12 cellular contexts compared by ENCODE assay signal in the genomic region with DNA sequence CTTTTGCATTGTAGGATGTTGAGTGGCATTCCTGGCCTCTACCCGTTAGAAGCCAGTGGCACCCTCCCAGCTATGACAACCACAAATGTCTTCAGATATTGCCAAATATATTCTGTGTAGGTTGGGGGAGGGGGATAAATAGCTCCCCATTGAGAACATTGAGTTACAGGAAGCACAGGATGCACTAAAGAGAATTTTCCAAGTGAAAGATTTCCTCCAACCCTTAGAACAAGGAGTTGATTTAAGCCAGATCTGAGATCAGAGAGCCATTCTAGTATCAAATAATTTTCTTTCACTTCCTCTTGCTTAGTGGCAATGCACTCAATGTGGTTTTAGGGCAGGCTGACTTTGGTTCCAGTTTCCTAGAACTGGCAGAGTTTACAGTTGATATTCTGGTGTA.
DNase-seq lines count a peak whose midpoint lies in the region; ATAC-seq and TF ChIP-seq lines count a peak whose summit lies in the region.
"Had no signal": no experiment of that assay in that cellular context is flagged by ENCODE, and none has a peak within 500 bp of the region (broad histone marks: within the 10 kb centered on the region; RNA-seq: fewer than 3 reads in every experiment).

No MANE protein-coding gene starts in this region.

- H3K9me3 ChIP-seq in smooth muscle cell (replicated peaks; ENCODE audit: low read depth), result no peaks in the 10 kb centered on the region
- H3K9me3 ChIP-seq: pancreas had no signal

- H3K4me2 ChIP-seq in smooth muscle cell, result no peak overlapping the region

- H3K4me3 ChIP-seq in smooth muscle cell, result no peak overlapping the region
- H3K4me3 ChIP-seq: pancreas had no signal

- peaks cover 0 to 2% (median 2%) of the 10 kb centered on the region in 3 donors for H3K27me3 Mint-ChIP-seq in CD14-positive monocyte (ENCODE audit: low read depth in 3 of 3)
- H3K27me3 Mint-ChIP-seq: central memory CD8-positive, alpha-beta T cell had no signal

- H4K20me1 ChIP-seq in smooth muscle cell (ENCODE audit: low read depth), result no peaks in the 10 kb centered on the region

- no peak for DNase-seq in CD14-positive monocyte (ENCODE audit: low spot score)
- DNase-seq in NAMALWA (ENCODE audit: low spot score), result peak; percentile 14
- DNase-seq in smooth muscle cell (lab: John Stamatoyannopoulos, UW; ENCODE audit: unreplicated experiment), result no peak
- no peak for DNase-seq in NCI-H82 treated with DMSO at 0.1 percent for 48 hours (lab: John Stamatoyannopoulos, UW; ENCODE audit: unreplicated experiment)
- DNase-seq in GM10266 (ENCODE audit: extremely low spot score), result no peak
- no peak for DNase-seq in stimulated activated CD4-positive, alpha-beta T cell treated with anti-CD3 and anti-CD28 coated beads, Interleukin-12 subunit alpha, Interleukin-12 subunit beta, amount 100 ng/mL, for 4 hours
- DNase-seq: pancreas; stimulated activated CD4-positive, alpha-beta T cell treated with anti-CD3 and anti-CD28 coated beads, Interleukin-2, amount 100 ng/mL, for 24 hours; substantia nigra had no signal

- no peaks in the 10 kb centered on the region for H3K36me3 Mint-ChIP-seq in CD14-positive monocyte

- no peak overlapping the region for H3K27ac ChIP-seq in smooth muscle cell (ENCODE audit: low read depth)
- H3K27ac ChIP-seq: pancreas had no signal

- ATAC-seq in GM19397 (IDR thresholded peaks at IDR 0.05; ENCODE audit: unreplicated experiment) (peak; percentile 77), HG03064 (IDR thresholded peaks at IDR 0.05; ENCODE audit: low read depth, unreplicated experiment) (peak; percentile 76)
- ATAC-seq: pancreas had no signal

- peaks cover 29% of the 10 kb centered on the region for H3K4me1 Mint-ChIP-seq in CD14-positive monocyte
- H3K4me1 Mint-ChIP-seq: central memory CD8-positive, alpha-beta T cell had no signal

- WGBS in smooth muscle cell (ENCODE audit: low lambda C conversion rate), result 95% methylated on average over 1 of the region's 1 CpG

- H3K4me3 Mint-ChIP-seq in CD14-positive monocyte, result peak overlapping the region in 1 of 2 donors; percentile 79
- H3K4me3 Mint-ChIP-seq: central memory CD8-positive, alpha-beta T cell had no signal

- H3F3A ChIP-seq in smooth muscle cell (ENCODE audit: low read depth), result no peaks in the 10 kb centered on the region

- intact Hi-C loops in CD14-positive monocyte (cut with micrococcal nuclease), result no loop called here

- TF ChIP-seq CTCF in CD14-positive monocyte (IDR thresholded peaks at IDR 0.05) (no peak), smooth muscle cell (IDR thresholded peaks at IDR 0.05; ENCODE audit: borderline replicate concordance, insufficient read depth, poor library complexity, severe bottlenecking) (no peak), GM10266 (IDR thresholded peaks at IDR 0.05; ENCODE audit: control insufficient read depth, insufficient read depth, low read depth, missing control alignments) (no peak)

- H3K9me3 Mint-ChIP-seq in CD14-positive monocyte, result peaks cover 0 to 4% (median 0%) of the 10 kb centered on the region in 7 donors

- H3K27me3 ChIP-seq in smooth muscle cell (ENCODE audit: low read depth), result no peaks in the 10 kb centered on the region
- H3K27me3 ChIP-seq: pancreas had no signal

- no peaks in the 10 kb centered on the region for H3K4me1 ChIP-seq in smooth muscle cell (ENCODE audit: low read depth)
- H3K4me1 ChIP-seq: pancreas had no signal

- H2AFZ ChIP-seq in smooth muscle cell (ENCODE audit: low read depth), result no peak overlapping the region

- H3K36me3 ChIP-seq in smooth muscle cell (ENCODE audit: low read depth), result no peaks in the 10 kb centered on the region
- H3K36me3 ChIP-seq: pancreas had no signal

- peak overlapping the region in 5 of 7 donors; percentile 9 to 81 (median 76) for H3K27ac Mint-ChIP-seq in CD14-positive monocyte

- H3K9ac ChIP-seq in smooth muscle cell (ENCODE audit: low read depth), result no peak overlapping the region

- H3K79me2 ChIP-seq in smooth muscle cell (ENCODE audit: low read depth), result no peaks in the 10 kb centered on the region
